ENCODE assay signal across 11 cellular contexts in genomic region chr17:43025766-43026537, GRCh38. TPM values are rescaled to one million over a fixed set of nuclear protein-coding genes. Genes with fewer than 3 reads are reported as not detected.
A peak's percentile ranks its signal among the peaks of the same experiment; 100 is the strongest.
DNase-seq lines count a peak whose midpoint lies in the region; ATAC-seq and TF ChIP-seq lines count a peak whose summit lies in the region.
"Had no signal": no experiment of that assay in that cellular context is flagged by ENCODE, and none has a peak within 500 bp of the region (broad histone marks: within the 10 kb centered on the region; RNA-seq: fewer than 3 reads in every experiment).

No MANE protein-coding gene starts in this region.

- H3K9me3 Mint-ChIP-seq in T-helper 2 cell treated with Interferon-gamma antibody and Interleukin-4, amounts not matched to agents 5 μg/mL and 100 μg/mL, for 36 hours: no peaks in the 10 kb centered on the region
- no peaks in the 10 kb centered on the region for H3K9me3 Mint-ChIP-seq in activated B cell treated with CpG ODN at 0.5 μM for 24 hours
- H3K9me3 Mint-ChIP-seq: activated naive CD4-positive, alpha-beta T cell treated with anti-CD3 and anti-CD28 coated beads for 36 hours had no signal

- peak overlapping the region; percentile 38 for H3K9ac ChIP-seq in iPS-18a (ENCODE audit: low read length)

- no peak for DNase-seq in T-helper 2 cell treated with Interferon-gamma antibody and Interleukin-4, amounts not matched to agents 5 μg/mL and 100 μg/mL, for 36 hours (ENCODE audit: low spot score)
- DNase-seq in T-helper 2 cell (no peak), activated B cell treated with CpG ODN at 0.5 μM for 24 hours (no peak), stomach (no peak), RKO (ENCODE audit: low spot score) (no peak)
- DNase-seq in effector memory CD4-positive, alpha-beta T cell: no peak
- DNase-seq: activated naive CD4-positive, alpha-beta T cell treated with anti-CD3 and anti-CD28 coated beads for 36 hours; OCI-M1 had no signal

- no peaks in the 10 kb centered on the region for H3K27me3 ChIP-seq in iPS-18a (ENCODE audit: control insufficient read depth, insufficient read depth, low read length)
- H3K27me3 ChIP-seq in stomach: no peaks in the 10 kb centered on the region
- no peaks in the 10 kb centered on the region for H3K27me3 ChIP-seq in effector memory CD4-positive, alpha-beta T cell (replicated peaks; ENCODE audit: control insufficient read depth, insufficient read depth, low read length, poor library complexity, severe bottlenecking)

- H3K27ac ChIP-seq in iPS-18a (ENCODE audit: low read length): no peak overlapping the region
- peak overlapping the region in 3 of 5 donors; percentile 4 to 84 (median 69) for H3K27ac ChIP-seq in stomach
- no peak overlapping the region for H3K27ac ChIP-seq in effector memory CD4-positive, alpha-beta T cell (ENCODE audit: insufficient read depth, low read length, poor library complexity, severe bottlenecking)
- H3K27ac ChIP-seq: HL-60 had no signal

- no peak overlapping the region for H3K27ac Mint-ChIP-seq in T-helper 2 cell treated with Interferon-gamma antibody and Interleukin-4, amounts not matched to agents 5 μg/mL and 100 μg/mL, for 36 hours
- H3K27ac Mint-ChIP-seq in activated B cell treated with CpG ODN at 0.5 μM for 24 hours: peak overlapping the region; percentile 50
- H3K27ac Mint-ChIP-seq: activated naive CD4-positive, alpha-beta T cell treated with anti-CD3 and anti-CD28 coated beads for 36 hours had no signal

- intact Hi-C loops in activated B cell treated with CpG ODN at 0.5 μM for 24 hours (cut with micrococcal nuclease) (no loop called here), stomach (cut with DNase I; ENCODE audit: low total_unique reads) (loop anchor here (10.0 kb wide), 1 partner anchor 99 kb away; the partner anchor contains the start of gene BRCA1)

- peaks cover 11% of the 10 kb centered on the region for H3K4me1 Mint-ChIP-seq in T-helper 2 cell treated with Interferon-gamma antibody and Interleukin-4, amounts not matched to agents 5 μg/mL and 100 μg/mL, for 36 hours (ENCODE audit: low read depth)
- peaks cover 22% of the 10 kb centered on the region for H3K4me1 Mint-ChIP-seq in activated B cell treated with CpG ODN at 0.5 μM for 24 hours

- H3K4me1 ChIP-seq in iPS-18a (ENCODE audit: control insufficient read depth, low read depth, low read length) (peaks cover 18% of the 10 kb centered on the region), stomach (peaks cover 13 to 34% (median 27%) of the 10 kb centered on the region in 4 donors)
- peaks cover 9% of the 10 kb centered on the region for H3K4me1 ChIP-seq in effector memory CD4-positive, alpha-beta T cell (ENCODE audit: control insufficient read depth, insufficient read depth, low read length, poor library complexity, severe bottlenecking)

- CTCF ChIA-PET in activated B cell treated with CpG ODN at 0.5 μM for 24 hours (lab: Charles Lee): interaction anchor here (2.3 kb wide), 1 partner anchor 28 kb away, joined by 8 read pairs; the partner anchor contains the start of gene RPL27

- H3K9me3 ChIP-seq in iPS-18a (ENCODE audit: control insufficient read depth, low read depth, low read length): no peaks in the 10 kb centered on the region
- no peaks in the 10 kb centered on the region for H3K9me3 ChIP-seq in stomach
- H3K9me3 ChIP-seq in effector memory CD4-positive, alpha-beta T cell (ENCODE audit: control insufficient read depth, low read length): no peaks in the 10 kb centered on the region

- H3K36me3 Mint-ChIP-seq in T-helper 2 cell treated with Interferon-gamma antibody and Interleukin-4, amounts not matched to agents 5 μg/mL and 100 μg/mL, for 36 hours (ENCODE audit: low read depth): no peaks in the 10 kb centered on the region
- H3K36me3 Mint-ChIP-seq in activated B cell treated with CpG ODN at 0.5 μM for 24 hours (ENCODE audit: low read depth): peaks cover 6% of the 10 kb centered on the region

- no peak for TF ChIP-seq CTCF in activated B cell treated with CpG ODN at 0.5 μM for 24 hours (IDR thresholded peaks at IDR 0.05)
- TF ChIP-seq CTCF in stomach (IDR thresholded peaks at IDR 0.05): no peak

- peak overlapping the region; percentile 75 for H3K4me3 ChIP-seq in iPS-18a (ENCODE audit: low read length)
- H3K4me3 ChIP-seq in stomach: peak overlapping the region in 2 of 4 donors; percentile 49 to 59
- H3K4me3 ChIP-seq in effector memory CD4-positive, alpha-beta T cell (ENCODE audit: insufficient read depth, low read depth, low read length, poor library complexity, severe bottlenecking): no peak overlapping the region

- 50 to 63% (median 60%) methylated on average over 14 to 16 of the region's 16 CpGs for WGBS in stomach, 5 donors

- POLR2A ChIA-PET in activated B cell treated with CpG ODN at 0.5 μM for 24 hours (lab: Charles Lee): interaction anchor here (0.7 to 3.8 kb wide), 5 partner anchors 99 to 519 kb away, joined by 3 to 53 read pairs (median 7); partner anchors contain the start of genes BRCA1, DHX8 and TMEM106A

- H3K4me3 Mint-ChIP-seq in T-helper 2 cell treated with Interferon-gamma antibody and Interleukin-4, amounts not matched to agents 5 μg/mL and 100 μg/mL, for 36 hours: peak overlapping the region; percentile 63
- peak overlapping the region; percentile 38 for H3K4me3 Mint-ChIP-seq in activated B cell treated with CpG ODN at 0.5 μM for 24 hours

- H3K27me3 Mint-ChIP-seq in T-helper 2 cell treated with Interferon-gamma antibody and Interleukin-4, amounts not matched to agents 5 μg/mL and 100 μg/mL, for 36 hours (ENCODE audit: low read depth): peaks cover 10% of the 10 kb centered on the region
- no peaks in the 10 kb centered on the region for H3K27me3 Mint-ChIP-seq in activated B cell treated with CpG ODN at 0.5 μM for 24 hours

- no peak for ATAC-seq in activated B cell treated with CpG ODN at 0.5 μM for 24 hours (ENCODE audit: low read depth)
- no peak for ATAC-seq in HG02840 (IDR thresholded peaks at IDR 0.05; ENCODE audit: low FRiP score, unreplicated experiment)

- TF ChIP-seq EP300 in stomach (IDR thresholded peaks at IDR 0.05): no peak

- no peaks in the 10 kb centered on the region for H3K36me3 ChIP-seq in iPS-18a (ENCODE audit: control insufficient read depth, low read depth, low read length)
- H3K36me3 ChIP-seq in stomach: no peaks in the 10 kb centered on the region
- no peaks in the 10 kb centered on the region for H3K36me3 ChIP-seq in effector memory CD4-positive, alpha-beta T cell (ENCODE audit: control insufficient read depth, insufficient read depth, low read length)

- TF ChIP-seq POLR2A in stomach (IDR thresholded peaks at IDR 0.05): no peak

RNA-seq across cellular contexts. Expression of gene RND2, which starts 0.9 kb away (rescaled TPM):
- total RNA-seq in activated B cell treated with CpG ODN at 0.5 μM for 24 hours (0.05 and 0.13 TPM in 2 replicates), stomach (1 to 10 TPM in 3 of 5 donors, under 1 TPM in 1, not detected in 1; 0.37 to 5.8 (median 2.1) TPM)
- polyA plus RNA-seq in stomach: 1 to 10 TPM in 2 of 3 donors, under 1 TPM in 1; 0.50 to 1.2 (median 1.2) TPM
- total RNA-seq: activated naive CD4-positive, alpha-beta T cell treated with anti-CD3 and anti-CD28 coated beads for 36 hours had no signal

RNA-seq across cellular contexts. Expression of gene VAT1, which starts 3.8 kb away (rescaled TPM):
- 34.4 and 38.5 TPM in 2 replicates for total RNA-seq in activated B cell treated with CpG ODN at 0.5 μM for 24 hours
- 10 to 100 TPM in 4 of 5 donors, 1 to 10 TPM in 1; 8.2 to 71.7 (median 55.8) TPM for total RNA-seq in stomach
- 10 to 100 TPM; 26.5 to 73.6 (median 65.7) TPM for polyA plus RNA-seq in stomach

RNA-seq across cellular contexts. Expression of gene IFI35, which starts 19.4 kb away (rescaled TPM):
- total RNA-seq in activated B cell treated with CpG ODN at 0.5 μM for 24 hours: 41.9 and 50.5 TPM in 2 replicates
- total RNA-seq in stomach: 100 to 1,000 TPM in 1 of 5 donors, 10 to 100 TPM in 2, 1 to 10 TPM in 2; 4.0 to 145 (median 19.5) TPM
- 10 to 100 TPM; 37.6 to 53.0 (median 46.4) TPM for polyA plus RNA-seq in stomach

RNA-seq across cellular contexts. Expression of gene RPL27, which starts 27.7 kb away (rescaled TPM):
- total RNA-seq in activated B cell treated with CpG ODN at 0.5 μM for 24 hours: 1,189 and 1,266 TPM in 2 replicates
- 1,000 to 10,000 TPM in 3 of 5 donors, 100 to 1,000 TPM in 2; 251 to 1,639 (median 1,099) TPM for total RNA-seq in stomach
- 1,000 to 10,000 TPM; 2,693 to 4,199 (median 4,058) TPM for polyA plus RNA-seq in stomach

RNA-seq across cellular contexts. Expression of gene RUNDC1, which starts 45.6 kb away (rescaled TPM):
- total RNA-seq in activated B cell treated with CpG ODN at 0.5 μM for 24 hours (28.3 and 30.9 TPM in 2 replicates), stomach (10 to 100 TPM; 12.9 to 51.6 (median 15.2) TPM)
- 1 to 10 TPM; 5.8 to 7.1 (median 6.6) TPM for polyA plus RNA-seq in stomach

Comparison
In these comparisons a context has a peak if more than half of its experiments do, and no peak if none do; other contexts are left out.
1. H3K27ac ChIP-seq: peak in stomach (3 of 5); none in iPS-18a (single experiment) and effector memory CD4-positive, alpha-beta T cell (single experiment).